Comparison of ENCODE assay signal across 16 cellular contexts in the genomic region with DNA sequence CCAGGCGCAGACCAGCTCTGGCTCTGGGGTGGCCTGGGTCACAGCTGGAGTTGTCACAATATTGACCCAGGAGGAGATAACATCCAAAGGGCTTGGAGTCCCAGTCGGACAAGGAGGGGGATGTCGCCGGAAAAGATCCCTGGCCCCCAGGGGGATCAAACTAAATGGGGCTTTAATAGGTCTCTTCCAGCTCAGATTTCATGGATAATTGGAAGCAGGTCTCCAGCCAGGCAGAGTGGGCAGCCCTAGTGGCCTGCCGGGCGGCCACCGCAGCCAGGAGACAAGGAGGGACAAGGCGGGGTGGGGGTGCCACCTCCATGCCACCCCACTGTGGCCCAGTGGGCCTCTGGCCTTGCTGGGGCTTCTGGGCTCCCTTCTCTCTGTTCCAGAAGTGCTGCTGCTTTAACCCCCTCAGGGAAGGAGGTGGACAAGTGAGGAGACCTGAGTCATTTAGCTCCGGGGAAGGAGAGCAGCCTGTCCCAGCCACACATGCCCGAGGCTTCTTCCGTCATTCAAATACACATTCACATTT. TPM values are rescaled to one million over a fixed set of nuclear protein-coding genes. Genes with fewer than 3 reads are reported as not detected.
DNase-seq lines count a peak whose midpoint lies in the region; ATAC-seq, FAIRE-seq and TF ChIP-seq lines count a peak whose summit lies in the region.
"Had no signal": no experiment of that assay in that cellular context is flagged by ENCODE, and none has a peak within 500 bp of the region (broad histone marks: within the 10 kb centered on the region; RNA-seq: fewer than 3 reads in every experiment).

No MANE protein-coding gene starts in this region.

- POLR2A ChIA-PET in A673 (lab: Charles Lee; ENCODE audit: low non-redundant PET) (no interaction called here), HepG2 (lab: Yijun Ruan, JAX) (interaction anchor here (0.6 to 1.4 kb wide), 3 partner anchors 24 to 267 kb away, joined by 3 to 8 read pairs (median 3); partner anchors contain the start of gene PGF)

- in situ Hi-C loops in HepG2 (cut with HindIII; ENCODE audit: extremely low pct_ligation_motif_present, low pct_unique_long_range_greater_than_20kb) = no loop called here

- no peak overlapping the region for H3K4me3 ChIP-seq in A673 (ENCODE audit: low read depth, low read length, poor library complexity, severe bottlenecking)
- H3K4me3 ChIP-seq in SK-N-MC = no peak overlapping the region
- no peak overlapping the region; a peak in 1 of 6 replicates for H3K4me3 ChIP-seq in HepG2 (replicated peaks in 1 of 3; ENCODE audit: insufficient read depth in 1 of 3, low read depth in 2 of 3, low read length in 3 of 3)
- H3K4me3 ChIP-seq: A549, SJSA1 had no signal

- no peaks in the 10 kb centered on the region for H4K20me1 ChIP-seq in HepG2 (ENCODE audit: insufficient read depth, low read length)

- no peaks in the 10 kb centered on the region for H3K36me3 ChIP-seq in A673 (ENCODE audit: insufficient read depth, low read length, poor library complexity, severe bottlenecking)
- H3K36me3 ChIP-seq in SK-N-MC (ENCODE audit: insufficient read depth, low read length) = no peaks in the 10 kb centered on the region
- no peaks in the 10 kb centered on the region for H3K36me3 ChIP-seq in HepG2 (replicated peaks in 1 of 2; ENCODE audit: control insufficient read depth in 1 of 2, insufficient read depth in 2 of 2, low read length in 2 of 2)
- H3K36me3 ChIP-seq: SJSA1 had no signal

- no peak for TF ChIP-seq POLR2A in HepG2 (IDR thresholded peaks at IDR 0.05; ENCODE audit: insufficient read depth in 1 of 2, low read depth in 2 of 2, low read length in 2 of 2)

- no peak overlapping the region for H3K27ac Mint-ChIP-seq in activated naive CD4-positive, alpha-beta T cell treated with anti-CD3 and anti-CD28 coated beads, Interleukin-2, amount 50 U/mL, for 72 hours
- H3K27ac Mint-ChIP-seq in T-helper 17 cell = no peak overlapping the region
- H3K27ac Mint-ChIP-seq: CD8-positive, alpha-beta T cell; natural killer cell treated with Interleukin-12 subunit alpha and Interleukin-12 subunit beta and Interleukin-15 and Interleukin-18, amount 100 ng/mL, for 72 hours had no signal

- H3K9ac ChIP-seq in SK-N-MC (ENCODE audit: insufficient read length) = peak overlapping the region; percentile 33
- H3K9ac ChIP-seq in HepG2 (ENCODE audit: insufficient read depth, low read depth, low read length) = no peak overlapping the region

- peaks cover 4% of the 10 kb centered on the region for H3K4me1 Mint-ChIP-seq in T-helper 17 cell

- H3K27me3 ChIP-seq in A673 (replicated peaks; ENCODE audit: insufficient read depth, low read depth, low read length, poor library complexity) (no peaks in the 10 kb centered on the region), HepG2 (ENCODE audit: control insufficient read depth in 1 of 2, insufficient read depth in 2 of 2, low read length in 2 of 2) (peaks cover 0 to 51% of the 10 kb centered on the region in 2 experiments; a peak in 4 of 5 replicates)
- H3K27me3 ChIP-seq: SJSA1 had no signal

- H3K27ac ChIP-seq in A673 (ENCODE audit: low read depth, low read length, poor library complexity, severe bottlenecking) (peak overlapping the region; percentile 81), SK-N-MC (peak overlapping the region; percentile 26; the same call in 1 of the 2 replicates), HepG2 (ENCODE audit: extremely low read length, insufficient read depth, low read length) (no peak overlapping the region)
- H3K27ac ChIP-seq: A549, SJSA1 had no signal

- FAIRE-seq in HTR-8/SVneo (lab: Jason Lieb, UNC) (peak; percentile 83), HepG2 (lab: Jason Lieb, UNC) (no peak)
- FAIRE-seq: A549 had no signal

- DNase-seq in A673 (ENCODE audit: low spot score) = peak; percentile 54
- peak; percentile 63 for DNase-seq in HTR-8/SVneo (ENCODE audit: insufficient read length, low spot score)
- DNase-seq in SK-N-MC (ENCODE audit: low read depth, low spot score) = no peak
- no peak for DNase-seq in HepG2 (ENCODE audit: low spot score)
- no peak for DNase-seq in DMS79 (lab: John Stamatoyannopoulos, UW)
- DNase-seq in activated naive CD4-positive, alpha-beta T cell treated with anti-CD3 and anti-CD28 coated beads, Interleukin-2, amount 50 U/mL, for 72 hours (ENCODE audit: low spot score in 2 of 2) = no peak
- DNase-seq in T-helper 17 cell = no peak
- DNase-seq: activated CD8-positive, alpha-beta memory T cell treated with anti-CD3 and anti-CD28 coated beads for 24 hours; CD8-positive, alpha-beta T cell; dermis blood vessel endothelial cell; GDM1; NCI-H2081 had no signal

- no peak overlapping the region for H3K4me3 Mint-ChIP-seq in T-helper 17 cell
- H3K4me3 Mint-ChIP-seq: CD8-positive, alpha-beta T cell; natural killer cell treated with Interleukin-12 subunit alpha and Interleukin-12 subunit beta and Interleukin-15 and Interleukin-18, amount 100 ng/mL, for 72 hours had no signal

- TF ChIP-seq RAD21 in HepG2 (CRISPR knock-in tag; IDR thresholded peaks at IDR 0.05) = no peak

- no peak for ATAC-seq in HepG2
- no peak for ATAC-seq in activated naive CD4-positive, alpha-beta T cell treated with anti-CD3 and anti-CD28 coated beads, Interleukin-2, amount 50 U/mL, for 72 hours
- ATAC-seq in T-helper 17 cell = no peak
- no peak for ATAC-seq in GM21723 (IDR thresholded peaks at IDR 0.05; ENCODE audit: unreplicated experiment)
- ATAC-seq: A549; CD8-positive, alpha-beta T cell; natural killer cell treated with Interleukin-12 subunit alpha and Interleukin-12 subunit beta and Interleukin-15 and Interleukin-18, amount 100 ng/mL, for 72 hours had no signal

- CTCF ChIA-PET in A673 (lab: Charles Lee) (no interaction called here), HepG2 (lab: Yijun Ruan, JAX; ENCODE audit: low intra/inter-chr PET ratio, low total read pairs) (no interaction called here)

- H3K36me3 Mint-ChIP-seq in activated naive CD4-positive, alpha-beta T cell treated with anti-CD3 and anti-CD28 coated beads, Interleukin-2, amount 50 U/mL, for 72 hours = no peaks in the 10 kb centered on the region
- no peaks in the 10 kb centered on the region for H3K36me3 Mint-ChIP-seq in T-helper 17 cell (ENCODE audit: low read depth)
- H3K36me3 Mint-ChIP-seq: CD8-positive, alpha-beta T cell; natural killer cell treated with Interleukin-12 subunit alpha and Interleukin-12 subunit beta and Interleukin-15 and Interleukin-18, amount 100 ng/mL, for 72 hours had no signal

- TF ChIP-seq CTCF in A673 (conservative IDR thresholded peaks at IDR 0.05; ENCODE audit: low read depth, low read length) (no peak), HepG2 (CRISPR knock-in tag; IDR thresholded peaks at IDR 0.05) (no peak)

- H3K9me3 ChIP-seq in A673 (ENCODE audit: low read depth, low read length, poor library complexity, severe bottlenecking) (no peaks in the 10 kb centered on the region), SK-N-MC (ENCODE audit: low read depth, low read length) (no peaks in the 10 kb centered on the region), HepG2 (ENCODE audit: low read length) (no peaks in the 10 kb centered on the region), T-helper 17 cell (ENCODE audit: control insufficient read depth, low read length, poor library complexity, severe bottlenecking) (no peaks in the 10 kb centered on the region)
- H3K9me3 ChIP-seq: A549, SJSA1 had no signal

- no peak overlapping the region for H2AFZ ChIP-seq in HepG2 (ENCODE audit: low read length)

- intact Hi-C loops in A673 (cut with micrococcal nuclease; ENCODE audit: unreplicated experiment) = no loop called here
- intact Hi-C loops in HepG2 (cut with micrococcal nuclease; ENCODE audit: unreplicated experiment) = no loop called here

- no peak overlapping the region for H3K4me2 ChIP-seq in HepG2 (ENCODE audit: low read depth, low read length)
- H3K4me2 ChIP-seq: A549 had no signal

- BruUV-seq in A673 (replicated peaks; lab: Mats Ljungman, UMichigan) = no TSS peak
- no TSS peak for BruUV-seq in HepG2 (replicated peaks; lab: Mats Ljungman, UMichigan)

- no peaks in the 10 kb centered on the region for H3K9me3 Mint-ChIP-seq in activated naive CD4-positive, alpha-beta T cell treated with anti-CD3 and anti-CD28 coated beads, Interleukin-2, amount 50 U/mL, for 72 hours
- H3K9me3 Mint-ChIP-seq: CD8-positive, alpha-beta T cell; natural killer cell treated with Interleukin-12 subunit alpha and Interleukin-12 subunit beta and Interleukin-15 and Interleukin-18, amount 100 ng/mL, for 72 hours had no signal

- 15% methylated on average over 8 of the region's 11 CpGs for WGBS in HepG2 (ENCODE audit: low lambda C conversion rate)

- peaks cover 51% of the 10 kb centered on the region for H3K4me1 ChIP-seq in A673 (ENCODE audit: insufficient read depth, low read length, poor library complexity, severe bottlenecking)
- H3K4me1 ChIP-seq in HepG2 (ENCODE audit: insufficient read depth, low read length) = peaks cover 40% of the 10 kb centered on the region
- H3K4me1 ChIP-seq: A549 had no signal

- peaks cover 11% of the 10 kb centered on the region for H3K27me3 Mint-ChIP-seq in T-helper 17 cell
- H3K27me3 Mint-ChIP-seq: natural killer cell treated with Interleukin-12 subunit alpha and Interleukin-12 subunit beta and Interleukin-15 and Interleukin-18, amount 100 ng/mL, for 72 hours had no signal

- H3K79me2 ChIP-seq in HepG2 (ENCODE audit: insufficient read depth, low read length) = no peaks in the 10 kb centered on the region

- TF ChIP-seq EP300 in HepG2 (IDR thresholded peaks at IDR 0.05; ENCODE audit: low read depth in 2 of 2, low read length in 2 of 2) (no peak), HepG2 (CRISPR knock-in tag; IDR thresholded peaks at IDR 0.05; ENCODE audit: borderline replicate concordance) (no peak)

RNA-seq across cellular contexts. Expression of gene PGF, which starts 23.1 kb away (rescaled TPM):
- total RNA-seq in A673 (2021) = 32.2 and 48.1 TPM in 2 replicates
- total RNA-seq in HepG2 (2016; rRNA removed; fragmentation: Illumina TruSeq; extraction: Trizol) = 20.3 and 27.5 TPM in 2 replicates
- total RNA-seq in HepG2 (2016; cell fraction: cytosol; rRNA removed; fragmentation: Illumina TruSeq; extraction: Trizol; ENCODE audit: low read depth) = 13.0 and 16.2 TPM in 2 replicates
- total RNA-seq in HepG2 (2016; cell fraction: insoluble cytoplasmic fraction; rRNA removed; fragmentation: Illumina TruSeq; extraction: Trizol) = 17.4 and 28.0 TPM in 2 replicates
- total RNA-seq in HepG2 (2016; cell fraction: membrane; rRNA removed; fragmentation: Illumina TruSeq; extraction: Trizol) = 29.3 and 35.9 TPM in 2 replicates
- 17.6 and 20.1 TPM in 2 replicates for total RNA-seq in HepG2 (2016; cell fraction: nucleus; rRNA removed; fragmentation: Illumina TruSeq; extraction: Trizol)
- polyA plus RNA-seq in HepG2 (2011; rRNA removed) = 10.7 and 15.9 TPM in 2 replicates
- 10.4 and 12.8 TPM in 2 replicates for polyA plus RNA-seq in HepG2 (2011; cell fraction: cytosol; rRNA removed)
- polyA plus RNA-seq in HepG2 (2011; cell fraction: nucleus; rRNA removed) = 16.7 and 17.3 TPM in 2 replicates
- 12.1 and 22.6 TPM in 2 replicates for polyA plus RNA-seq in HepG2 (2012)
- 11.5 and 14.9 TPM in 2 replicates for polyA plus RNA-seq in HepG2 (2016; cell fraction: cytosol; fragmentation: Illumina TruSeq; extraction: Trizol; ENCODE audit: low read depth)
- 21.6 and 21.8 TPM in 2 replicates for polyA plus RNA-seq in HepG2 (2016; cell fraction: insoluble cytoplasmic fraction; fragmentation: Illumina TruSeq; extraction: Trizol; ENCODE audit: low read depth)
- polyA plus RNA-seq in HepG2 (2016; cell fraction: membrane; fragmentation: Illumina TruSeq; extraction: Trizol; ENCODE audit: low read depth) = 24.0 and 29.9 TPM in 2 replicates
- 31.6 and 33.1 TPM in 2 replicates for polyA plus RNA-seq in HepG2 (2016; cell fraction: nucleus; fragmentation: Illumina TruSeq; extraction: Trizol; ENCODE audit: insufficient read depth, low read depth)
- 0.12 and 15.6 TPM in 2 replicates for polyA minus RNA-seq in HepG2 (2011; rRNA and poly(A)+ RNA removed; ENCODE audit: low replicate concordance)
- polyA minus RNA-seq in HepG2 (2011; cell fraction: cytosol; rRNA and poly(A)+ RNA removed) = 9.2 and 10.9 TPM in 2 replicates
- 12.9 and 21.1 TPM in 2 replicates for polyA minus RNA-seq in HepG2 (2011; cell fraction: nucleus; rRNA and poly(A)+ RNA removed)
- total RNA-seq in activated naive CD4-positive, alpha-beta T cell treated with anti-CD3 and anti-CD28 coated beads, Interleukin-2, amount 50 U/mL, for 72 hours = under 1 TPM in 1 of 2 donors, not detected in 1; 0.46 TPM
- not detected for total RNA-seq in T-helper 17 cell
- total RNA-seq: natural killer cell treated with Interleukin-12 subunit alpha and Interleukin-12 subunit beta and Interleukin-15 and Interleukin-18, amount 100 ng/mL, for 72 hours had no signal

RNA-seq across cellular contexts. Expression of gene EIF2B2, which starts 24.2 kb away (rescaled TPM):
- total RNA-seq in A673 (2021) = 93.3 and 106 TPM in 2 replicates
- 54.4 and 80.9 TPM in 2 replicates for total RNA-seq in HepG2 (2016; rRNA removed; fragmentation: Illumina TruSeq; extraction: Trizol)
- total RNA-seq in HepG2 (2016; cell fraction: cytosol; rRNA removed; fragmentation: Illumina TruSeq; extraction: Trizol; ENCODE audit: low read depth) = 10.9 and 15.6 TPM in 2 replicates
- 56.6 and 74.9 TPM in 2 replicates for total RNA-seq in HepG2 (2016; cell fraction: insoluble cytoplasmic fraction; rRNA removed; fragmentation: Illumina TruSeq; extraction: Trizol)
- total RNA-seq in HepG2 (2016; cell fraction: membrane; rRNA removed; fragmentation: Illumina TruSeq; extraction: Trizol) = 18.1 and 24.3 TPM in 2 replicates
- total RNA-seq in HepG2 (2016; cell fraction: nucleus; rRNA removed; fragmentation: Illumina TruSeq; extraction: Trizol) = 26.5 and 26.8 TPM in 2 replicates
- polyA plus RNA-seq in HepG2 (2011; rRNA removed) = 71.7 and 78.6 TPM in 2 replicates
- 69.7 and 85.2 TPM in 2 replicates for polyA plus RNA-seq in HepG2 (2011; cell fraction: cytosol; rRNA removed)
- polyA plus RNA-seq in HepG2 (2011; cell fraction: nucleus; rRNA removed) = 27.5 and 29.1 TPM in 2 replicates
- 33.6 and 54.0 TPM in 2 replicates for polyA plus RNA-seq in HepG2 (2012)
- polyA plus RNA-seq in HepG2 (2016; cell fraction: cytosol; fragmentation: Illumina TruSeq; extraction: Trizol; ENCODE audit: low read depth) = 19.8 and 22.0 TPM in 2 replicates
- polyA plus RNA-seq in HepG2 (2016; cell fraction: insoluble cytoplasmic fraction; fragmentation: Illumina TruSeq; extraction: Trizol; ENCODE audit: low read depth) = 91.0 and 97.2 TPM in 2 replicates
- polyA plus RNA-seq in HepG2 (2016; cell fraction: membrane; fragmentation: Illumina TruSeq; extraction: Trizol; ENCODE audit: low read depth) = 22.9 and 23.0 TPM in 2 replicates
- polyA plus RNA-seq in HepG2 (2016; cell fraction: nucleus; fragmentation: Illumina TruSeq; extraction: Trizol; ENCODE audit: insufficient read depth, low read depth) = 37.9 and 39.1 TPM in 2 replicates
- 63.6 and 109 TPM in 2 replicates for polyA minus RNA-seq in HepG2 (2011; rRNA and poly(A)+ RNA removed; ENCODE audit: low replicate concordance)
- 20.6 and 23.0 TPM in 2 replicates for polyA minus RNA-seq in HepG2 (2011; cell fraction: cytosol; rRNA and poly(A)+ RNA removed)
- polyA minus RNA-seq in HepG2 (2011; cell fraction: nucleus; rRNA and poly(A)+ RNA removed) = 24.2 and 26.6 TPM in 2 replicates
- 10 to 100 TPM; 40.1 to 63.7 TPM for total RNA-seq in activated naive CD4-positive, alpha-beta T cell treated with anti-CD3 and anti-CD28 coated beads, Interleukin-2, amount 50 U/mL, for 72 hours
- total RNA-seq in T-helper 17 cell = 10 to 100 TPM; 22.9 to 25.9 TPM

RNA-seq across cellular contexts. Expression of gene RPS6KL1, which starts 55.4 kb away (rescaled TPM):
- total RNA-seq in A673 (2021) = 0.80 and 1.0 TPM in 2 replicates
- 8.1 and 11.5 TPM in 2 replicates for total RNA-seq in HepG2 (2016; rRNA removed; fragmentation: Illumina TruSeq; extraction: Trizol)
- 2.4 and 2.7 TPM in 2 replicates for total RNA-seq in HepG2 (2016; cell fraction: cytosol; rRNA removed; fragmentation: Illumina TruSeq; extraction: Trizol; ENCODE audit: low read depth)
- total RNA-seq in HepG2 (2016; cell fraction: insoluble cytoplasmic fraction; rRNA removed; fragmentation: Illumina TruSeq; extraction: Trizol) = 5.4 and 11.9 TPM in 2 replicates
- total RNA-seq in HepG2 (2016; cell fraction: membrane; rRNA removed; fragmentation: Illumina TruSeq; extraction: Trizol) = 6.9 and 7.9 TPM in 2 replicates
- total RNA-seq in HepG2 (2016; cell fraction: nucleus; rRNA removed; fragmentation: Illumina TruSeq; extraction: Trizol) = 12.4 and 16.2 TPM in 2 replicates
- 6.5 and 10.3 TPM in 2 replicates for polyA plus RNA-seq in HepG2 (2011; rRNA removed)
- 3.2 and 3.9 TPM in 2 replicates for polyA plus RNA-seq in HepG2 (2011; cell fraction: cytosol; rRNA removed)
- 23.6 and 25.1 TPM in 2 replicates for polyA plus RNA-seq in HepG2 (2011; cell fraction: nucleus; rRNA removed)
- 4.9 and 11.7 TPM in 2 replicates for polyA plus RNA-seq in HepG2 (2012)
- polyA plus RNA-seq in HepG2 (2016; cell fraction: cytosol; fragmentation: Illumina TruSeq; extraction: Trizol; ENCODE audit: low read depth) = 1.2 and 1.7 TPM in 2 replicates
- 3.7 and 6.7 TPM in 2 replicates for polyA plus RNA-seq in HepG2 (2016; cell fraction: insoluble cytoplasmic fraction; fragmentation: Illumina TruSeq; extraction: Trizol; ENCODE audit: low read depth)
- 2.9 and 4.2 TPM in 2 replicates for polyA plus RNA-seq in HepG2 (2016; cell fraction: membrane; fragmentation: Illumina TruSeq; extraction: Trizol; ENCODE audit: low read depth)
- 20.2 and 23.1 TPM in 2 replicates for polyA plus RNA-seq in HepG2 (2016; cell fraction: nucleus; fragmentation: Illumina TruSeq; extraction: Trizol; ENCODE audit: insufficient read depth, low read depth)
- 8.7 and 18.6 TPM in 2 replicates for polyA minus RNA-seq in HepG2 (2011; rRNA and poly(A)+ RNA removed; ENCODE audit: low replicate concordance)
- polyA minus RNA-seq in HepG2 (2011; cell fraction: cytosol; rRNA and poly(A)+ RNA removed) = 2.4 and 3.3 TPM in 2 replicates
- 12.1 and 17.3 TPM in 2 replicates for polyA minus RNA-seq in HepG2 (2011; cell fraction: nucleus; rRNA and poly(A)+ RNA removed)
- total RNA-seq in activated naive CD4-positive, alpha-beta T cell treated with anti-CD3 and anti-CD28 coated beads, Interleukin-2, amount 50 U/mL, for 72 hours = 1 to 10 TPM; 1.1 to 4.8 TPM
- total RNA-seq in T-helper 17 cell = 1 to 10 TPM; 1.0 to 1.9 TPM
- total RNA-seq: SJSA1 had no signal

Comparison
In these comparisons a context has a peak if more than half of its experiments do, and no peak if none do; other contexts are left out.
1. DNase-seq: peak in A673 (single experiment) and HTR-8/SVneo (single experiment); none in SK-N-MC (single experiment), HepG2 (single experiment), DMS79 (single experiment), activated naive CD4-positive, alpha-beta T cell treated with anti-CD3 and anti-CD28 coated beads, Interleukin-2, amount 50 U/mL, for 72 hours (0 of 2) and T-helper 17 cell (0 of 3).
2. RNA of gene PGF, which starts 23.1 kb away (total RNA-seq): 32.2 to 48.1 TPM in A673 and 13.0 to 35.9 TPM in HepG2; 0.46 TPM in activated naive CD4-positive, alpha-beta T cell treated with anti-CD3 and anti-CD28 coated beads, Interleukin-2, amount 50 U/mL, for 72 hours and not detected in T-helper 17 cell; every median in the first group is over 4 times any median in the second.